ENCODE assay signal across 20 cellular contexts in genomic region chr10:62692085-62692484, GRCh38.
DNase-seq lines count a peak whose midpoint lies in the region; ATAC-seq and TF ChIP-seq lines count a peak whose summit lies in the region.
"Had no signal": no experiment of that assay in that cellular context is flagged by ENCODE, and none has a peak within 500 bp of the region (broad histone marks: within the 10 kb centered on the region; RNA-seq: fewer than 3 reads in every experiment).

No MANE protein-coding gene starts in this region.

- H3K36me3 Mint-ChIP-seq in activated T-helper 17 cell treated with anti-CD3 and anti-CD28 coated beads, Interleukin-2, amount 50 U/mL, for 72 hours (ENCODE audit: low read depth), result no peaks in the 10 kb centered on the region
- no peaks in the 10 kb centered on the region for H3K36me3 Mint-ChIP-seq in immature natural killer cell
- no peaks in the 10 kb centered on the region for H3K36me3 Mint-ChIP-seq in stimulated activated memory B cell treated with anti-CD40 and anti-IgM and Interleukin-4, amounts not matched to agents 10 μg/mL and 1 μg/mL and 100 μg/mL, for 72 hours

- H3K4me1 ChIP-seq in HUES64 (ENCODE audit: insufficient read depth, low read length), result peaks cover 14% of the 10 kb centered on the region

- H3K36me3 ChIP-seq in HUES64 (ENCODE audit: insufficient read depth, low read length) (no peaks in the 10 kb centered on the region), brain microvascular endothelial cell (replicated peaks) (no peaks in the 10 kb centered on the region)
- H3K36me3 ChIP-seq: thoracic aorta had no signal

- 0 out of 2 replicates have a peak, but pooled peaks cover 6% of the 10 kb centered on the region for H3K9me3 ChIP-seq in HUES64 (ENCODE audit: insufficient read depth, low read depth, low read length)
- H3K9me3 ChIP-seq: thoracic aorta had no signal

- no peak for DNase-seq in immature natural killer cell
- no peak for DNase-seq in hippocampal formation (lab: John Stamatoyannopoulos, UW)
- DNase-seq in brain microvascular endothelial cell, result no peak
- DNase-seq: activated naive CD8-positive, alpha-beta T cell treated with anti-CD3 and anti-CD28 coated beads for 36 hours; KBM-7; NCI-H1048; NCI-H2107; NCI-H69; occipital lobe; OCI-M1; T-helper 2 cell had no signal

- H3K4me3 Mint-ChIP-seq in activated T-helper 17 cell treated with anti-CD3 and anti-CD28 coated beads, Interleukin-2, amount 50 U/mL, for 72 hours, result peak overlapping the region; percentile 38
- H3K4me3 Mint-ChIP-seq in immature natural killer cell, result peak overlapping the region in 3 of 5 donors; percentile 36 to 86 (median 69)
- no peak overlapping the region for H3K4me3 Mint-ChIP-seq in stimulated activated memory B cell treated with anti-CD40 and anti-IgM and Interleukin-4, amounts not matched to agents 10 μg/mL and 1 μg/mL and 100 μg/mL, for 72 hours
- H3K4me3 Mint-ChIP-seq: activated naive CD8-positive, alpha-beta T cell treated with anti-CD3 and anti-CD28 coated beads for 36 hours had no signal

- H3K9me3 Mint-ChIP-seq in activated T-helper 17 cell treated with anti-CD3 and anti-CD28 coated beads, Interleukin-2, amount 50 U/mL, for 72 hours, result peaks cover 1% of the 10 kb centered on the region
- H3K9me3 Mint-ChIP-seq in immature natural killer cell, result no peaks in the 10 kb centered on the region
- no peaks in the 10 kb centered on the region for H3K9me3 Mint-ChIP-seq in stimulated activated memory B cell treated with anti-CD40 and anti-IgM and Interleukin-4, amounts not matched to agents 10 μg/mL and 1 μg/mL and 100 μg/mL, for 72 hours

- H3K27me3 ChIP-seq in HUES64 (ENCODE audit: insufficient read depth, low read length), result no peaks in the 10 kb centered on the region
- no peaks in the 10 kb centered on the region for H3K27me3 ChIP-seq in brain microvascular endothelial cell (replicated peaks)
- H3K27me3 ChIP-seq: hepatocyte had no signal

- TF ChIP-seq CTCF in brain microvascular endothelial cell (IDR thresholded peaks at IDR 0.05; ENCODE audit: low read depth, low read length, missing control alignments), result no peak

- no peak overlapping the region for H3K27ac Mint-ChIP-seq in activated T-helper 17 cell treated with anti-CD3 and anti-CD28 coated beads, Interleukin-2, amount 50 U/mL, for 72 hours
- peak overlapping the region; percentile 67 to 93 (median 76) for H3K27ac Mint-ChIP-seq in immature natural killer cell
- peak overlapping the region; percentile 82 for H3K27ac Mint-ChIP-seq in stimulated activated memory B cell treated with anti-CD40 and anti-IgM and Interleukin-4, amounts not matched to agents 10 μg/mL and 1 μg/mL and 100 μg/mL, for 72 hours

- peaks cover 34% of the 10 kb centered on the region for H3K4me1 Mint-ChIP-seq in activated T-helper 17 cell treated with anti-CD3 and anti-CD28 coated beads, Interleukin-2, amount 50 U/mL, for 72 hours
- peaks cover 93 to 97% of the 10 kb centered on the region in 2 donors for H3K4me1 Mint-ChIP-seq in immature natural killer cell
- H3K4me1 Mint-ChIP-seq in stimulated activated memory B cell treated with anti-CD40 and anti-IgM and Interleukin-4, amounts not matched to agents 10 μg/mL and 1 μg/mL and 100 μg/mL, for 72 hours, result peaks cover 50% of the 10 kb centered on the region

- peak overlapping the region; percentile 18; the same call in 1 of the 2 replicates for H3K27ac ChIP-seq in HUES64 (ENCODE audit: low read depth, low read length)
- no peak overlapping the region for H3K27ac ChIP-seq in brain microvascular endothelial cell
- H3K27ac ChIP-seq: coronary artery, hepatocyte, thoracic aorta had no signal

- in situ Hi-C loops in brain microvascular endothelial cell (cut with HindIII; ENCODE audit: low pct_ligation_motif_present, low sequenced_read_pairs), result no loop called here

- 18% methylated on average over 5 of the region's 5 CpGs for WGBS in HUES64

- H3K9ac ChIP-seq in HUES64 (ENCODE audit: low read depth, low read length), result no peak overlapping the region

- no peaks in the 10 kb centered on the region for H3K27me3 Mint-ChIP-seq in activated T-helper 17 cell treated with anti-CD3 and anti-CD28 coated beads, Interleukin-2, amount 50 U/mL, for 72 hours
- no peaks in the 10 kb centered on the region for H3K27me3 Mint-ChIP-seq in immature natural killer cell (ENCODE audit: low read depth in 3 of 3)
- H3K27me3 Mint-ChIP-seq in stimulated activated memory B cell treated with anti-CD40 and anti-IgM and Interleukin-4, amounts not matched to agents 10 μg/mL and 1 μg/mL and 100 μg/mL, for 72 hours, result no peaks in the 10 kb centered on the region
- H3K27me3 Mint-ChIP-seq: activated naive CD8-positive, alpha-beta T cell treated with anti-CD3 and anti-CD28 coated beads for 36 hours had no signal

- no peak overlapping the region for H3K4me3 ChIP-seq in HUES64 (ENCODE audit: low read length)
- H3K4me3 ChIP-seq in brain microvascular endothelial cell (ENCODE audit: low read depth, low read length), result no peak overlapping the region
- H3K4me3 ChIP-seq: coronary artery, hepatocyte, thoracic aorta had no signal

- ATAC-seq in activated T-helper 17 cell treated with anti-CD3 and anti-CD28 coated beads, Interleukin-2, amount 50 U/mL, for 72 hours (replicated peaks), result no peak
- no peak for ATAC-seq in stimulated activated memory B cell treated with anti-CD40 and anti-IgM and Interleukin-4, amounts not matched to agents 10 μg/mL and 1 μg/mL and 100 μg/mL, for 72 hours
- ATAC-seq in GM21515 (IDR thresholded peaks at IDR 0.05; ENCODE audit: unreplicated experiment), result no peak
- ATAC-seq: activated CD4-positive, CD25-positive, alpha-beta regulatory T cell treated with anti-CD3 and anti-CD28 coated beads, Interleukin-2, amount 50 U/mL, for 24 hours; left lobe of liver had no signal
